ENCODE assay signal across 2 cellular contexts in genomic region chr16:3740934-3741333, GRCh38.
TF ChIP-seq lines count a peak whose summit lies in the region.

No MANE protein-coding gene starts in this region.

TF ChIP-seq in WTC11, 78 proteins besides CTCF, POLR2A, EP300 and RAD21 (continued from another document):
- TF ChIP-seq E2F1 (CRISPR knock-in tag; IDR thresholded peaks at IDR 0.05): no peak
- no peak for TF ChIP-seq E2F4 (CRISPR knock-in tag; IDR thresholded peaks at IDR 0.05; ENCODE audit: borderline replicate concordance, low read depth)
- TF ChIP-seq ZNF532 (CRISPR knock-in tag; IDR thresholded peaks at IDR 0.05; ENCODE audit: borderline replicate concordance): no peak
- TF ChIP-seq FOXJ3 (CRISPR knock-in tag; IDR thresholded peaks at IDR 0.05; ENCODE audit: borderline replicate concordance): no peak
- TF ChIP-seq MAX (CRISPR knock-in tag; IDR thresholded peaks at IDR 0.05): no peak
- TF ChIP-seq ZSCAN18 (CRISPR knock-in tag; IDR thresholded peaks at IDR 0.05): no peak
- no peak for TF ChIP-seq ZNF121 (CRISPR knock-in tag; IDR thresholded peaks at IDR 0.05)
- no peak for TF ChIP-seq ZNF138 (CRISPR knock-in tag; conservative IDR thresholded peaks at IDR 0.05)

TF ChIP-seq in GM23338, 12 proteins besides CTCF, POLR2A, EP300 and RAD21 (continued from another document):
- TF ChIP-seq ZNF462 (CRISPR knock-in tag; IDR thresholded peaks at IDR 0.05) (no peak), EZH2 (IDR thresholded peaks at IDR 0.05; ENCODE audit: low read depth, unreplicated experiment) (no peak)
